ENCODE assay signal across 24 cellular contexts in genomic region chr4:188660796-188661195, GRCh38.
DNase-seq lines count a peak whose midpoint lies in the region; ATAC-seq and TF ChIP-seq lines count a peak whose summit lies in the region.
"Had no signal": no experiment of that assay in that cellular context is flagged by ENCODE, and none has a peak within 500 bp of the region (broad histone marks: within the 10 kb centered on the region; RNA-seq: fewer than 3 reads in every experiment).

No MANE protein-coding gene starts in this region.

- H3K36me3 ChIP-seq in colonic mucosa (no peaks in the 10 kb centered on the region), OCI-LY7 (ENCODE audit: insufficient read depth, low read length) (no peaks in the 10 kb centered on the region)
- H3K36me3 ChIP-seq: ascending aorta, esophagus squamous epithelium, HAP-1, left lung, neutrophil, right lobe of liver, thoracic aorta had no signal

- no peak overlapping the region for H3K4me2 ChIP-seq in OCI-LY7 (ENCODE audit: low read length)

- CTCF ChIA-PET in OCI-LY7 (lab: Charles Lee; ENCODE audit: unreplicated experiment) = no interaction called here

- no peaks in the 10 kb centered on the region for H3K4me1 ChIP-seq in colonic mucosa
- H3K4me1 ChIP-seq in OCI-LY7 (ENCODE audit: insufficient read depth, low read length, poor library complexity, severe bottlenecking) = no peaks in the 10 kb centered on the region
- H3K4me1 ChIP-seq: ascending aorta, esophagus squamous epithelium, left lung, right lobe of liver had no signal

- no peaks in the 10 kb centered on the region for H3K27me3 ChIP-seq in colonic mucosa
- H3K27me3 ChIP-seq: ascending aorta, esophagus squamous epithelium, left lung, neutrophil, right lobe of liver had no signal

- H3K4me3 ChIP-seq in colonic mucosa (no peak overlapping the region), OCI-LY7 (ENCODE audit: low read depth, low read length, poor library complexity, severe bottlenecking) (no peak overlapping the region)
- H3K4me3 ChIP-seq: ascending aorta, esophagus squamous epithelium, HAP-1, K562, left lung, right lobe of liver, thoracic aorta had no signal

- H3K27ac ChIP-seq in colonic mucosa (no peak overlapping the region), OCI-LY7 (ENCODE audit: low read depth, low read length, poor library complexity, severe bottlenecking) (no peak overlapping the region)
- H3K27ac ChIP-seq: ascending aorta, esophagus squamous epithelium, left lung, neutrophil, right lobe of liver, thoracic aorta had no signal

- BruUV-seq in OCI-LY7 (replicated peaks; lab: Mats Ljungman, UMichigan) = no TSS peak

- POLR2A ChIA-PET in OCI-LY7 (lab: Charles Lee) = no interaction called here

- intact Hi-C loops in colonic mucosa (cut with DNase I) = no loop called here
- intact Hi-C loops in OCI-LY7 (cut with micrococcal nuclease; ENCODE audit: unreplicated experiment) = no loop called here

- no peak overlapping the region for H3K9ac ChIP-seq in colonic mucosa (ENCODE audit: low read depth in 2 of 2, low read length in 2 of 2)

- TF ChIP-seq CTCF in colonic mucosa (IDR thresholded peaks at IDR 0.05) (no peak), OCI-LY7 (conservative IDR thresholded peaks at IDR 0.05; ENCODE audit: low read length) (no peak)

- ATAC-seq in GM19397 (IDR thresholded peaks at IDR 0.05; ENCODE audit: unreplicated experiment) (no peak), GM18907 (IDR thresholded peaks at IDR 0.05; ENCODE audit: unreplicated experiment) (no peak)
- ATAC-seq: K562, left lung, right lobe of liver had no signal

- H2AFZ ChIP-seq in OCI-LY7 (ENCODE audit: low read length) = no peak overlapping the region

- no peaks in the 10 kb centered on the region for H3K79me2 ChIP-seq in OCI-LY7 (ENCODE audit: insufficient read depth, low read depth, low read length)

- H3K9me2 ChIP-seq in OCI-LY7 (ENCODE audit: insufficient read depth, low read length) = no peaks in the 10 kb centered on the region

- DNase-seq in ELF-1 (ENCODE audit: low read depth, low spot score) = peak; percentile 39
- peak in 47 of 56 donors; percentile 1 to 82 (median 52) for DNase-seq in amygdala (lab: John Stamatoyannopoulos, UW)
- DNase-seq in hypothalamus (lab: John Stamatoyannopoulos, UW) = peak in 37 of 51 donors; percentile 5 to 82 (median 41)
- peak; percentile 52 for DNase-seq in occipital lobe (lab: John Stamatoyannopoulos, UW)
- no peak for DNase-seq in colonic mucosa
- no peak for DNase-seq in OCI-LY7 (ENCODE audit: low spot score)
- DNase-seq: ACHN; activated CD4-positive, alpha-beta T cell treated with anti-CD3 and anti-CD28 coated beads for 1 hour; activated naive CD4-positive, alpha-beta T cell treated with anti-CD3 and anti-CD28 coated beads, Interleukin-2, amount 50 U/mL, for 16 hours; activated T-cell treated with anti-CD3 and anti-CD28 coated beads, Interleukin-2, amount 50 U/mL, for 48 hours; effector CD8-positive, alpha-beta T cell; esophagus squamous epithelium; left lung; MV-4-11; NCI-H1930; NCI-H446 treated with DMSO at 0.1 percent for 48 hours; right lobe of liver had no signal

- H3K9me3 ChIP-seq in colonic mucosa (no peaks in the 10 kb centered on the region), OCI-LY7 (ENCODE audit: low read length) (no peaks in the 10 kb centered on the region)
- H3K9me3 ChIP-seq: ascending aorta, HAP-1, neutrophil, right lobe of liver, thoracic aorta had no signal

- no peaks in the 10 kb centered on the region for H4K20me1 ChIP-seq in OCI-LY7 (ENCODE audit: insufficient read depth, low read length)

Comparison
In these comparisons a context has a peak if more than half of its experiments do, and no peak if none do; other contexts are left out.
1. DNase-seq: peak in ELF-1 (single experiment), amygdala (47 of 56), hypothalamus (37 of 51) and occipital lobe (single experiment); none in colonic mucosa (single experiment) and OCI-LY7 (single experiment).